ENCODE assay signal across 8 cellular contexts in genomic region chr4:89434364-89434988, GRCh38.
A peak's percentile ranks its signal among the peaks of the same experiment; 100 is the strongest.
DNase-seq lines count a peak whose midpoint lies in the region; ATAC-seq and TF ChIP-seq lines count a peak whose summit lies in the region.

No MANE protein-coding gene starts in this region.

- H3K9me2 ChIP-seq in OCI-LY7 (ENCODE audit: insufficient read depth, low read length): no peaks in the 10 kb centered on the region

- H3K9me3 ChIP-seq in DND-41 (ENCODE audit: insufficient read depth, low read length, severe bottlenecking): no peaks in the 10 kb centered on the region
- no peaks in the 10 kb centered on the region for H3K9me3 ChIP-seq in OCI-LY7 (ENCODE audit: low read length)

- H3K9ac ChIP-seq in DND-41 (ENCODE audit: low read depth, low read length): no peak overlapping the region

- BruUV-seq in OCI-LY7 (replicated peaks; lab: Mats Ljungman, UMichigan): no TSS peak

- H4K20me1 ChIP-seq in DND-41 (ENCODE audit: insufficient read depth, low read length) (no peaks in the 10 kb centered on the region), OCI-LY7 (ENCODE audit: insufficient read depth, low read length) (no peaks in the 10 kb centered on the region)

- intact Hi-C loops in OCI-LY7 (cut with micrococcal nuclease; ENCODE audit: unreplicated experiment): loop anchor here (1.0 to 2.0 kb wide), 4 partner anchors 136 to 275 kb away; no protein-coding TSS in a partner anchor

- H3K4me3 ChIP-seq in DND-41 (ENCODE audit: low read depth in 1 of 2, low read length in 2 of 2) (no peak overlapping the region), OCI-LY7 (ENCODE audit: low read depth, low read length, poor library complexity, severe bottlenecking) (no peak overlapping the region)

- no peak overlapping the region for H3K27ac ChIP-seq in DND-41 (ENCODE audit: low read length)
- H3K27ac ChIP-seq in OCI-LY7 (ENCODE audit: low read depth, low read length, poor library complexity, severe bottlenecking): no peak overlapping the region

- DNase-seq in DND-41 (peak; percentile 6), OCI-LY7 (ENCODE audit: low spot score) (peak; percentile 64), dermis blood vessel endothelial cell (peak; percentile 64), medulla oblongata (ENCODE audit: extremely low spot score) (peak; percentile 82), 8988T (no peak)
- no peak for DNase-seq in stimulated activated CD8-positive, alpha-beta memory T cell treated with anti-CD3 and anti-CD28 coated beads, Interleukin-4, amount 100 ng/mL, for 48 hours

- TF ChIP-seq CTCF in DND-41 (IDR thresholded peaks at IDR 0.05; ENCODE audit: borderline replicate concordance, extremely low read depth, low read length, poor library complexity, severe bottlenecking) (peak; percentile 76), OCI-LY7 (conservative IDR thresholded peaks at IDR 0.05; ENCODE audit: low read length) (peak; percentile 96)

- H2AFZ ChIP-seq in DND-41 (ENCODE audit: low read depth, low read length): no peak overlapping the region
- no peak overlapping the region for H2AFZ ChIP-seq in OCI-LY7 (ENCODE audit: low read length)

- H3K4me2 ChIP-seq in DND-41 (ENCODE audit: insufficient read depth, low read length) (no peak overlapping the region), OCI-LY7 (ENCODE audit: low read length) (no peak overlapping the region)

- H3K27me3 ChIP-seq in DND-41 (ENCODE audit: insufficient read depth, low read length, poor library complexity): no peaks in the 10 kb centered on the region

- ATAC-seq in DND-41 (ENCODE audit: insufficient read depth, low read depth): peak; percentile 70
- ATAC-seq in GM19468 (IDR thresholded peaks at IDR 0.05; ENCODE audit: extremely low read depth, unreplicated experiment): peak; percentile 44
- peak; percentile 80 for ATAC-seq in HG03558 (IDR thresholded peaks at IDR 0.05; ENCODE audit: extremely low read depth, unreplicated experiment)

- CTCF ChIA-PET in OCI-LY7 (lab: Charles Lee; ENCODE audit: unreplicated experiment): no interaction called here

- H3K79me2 ChIP-seq in DND-41 (ENCODE audit: insufficient read depth, low read length): no peaks in the 10 kb centered on the region
- H3K79me2 ChIP-seq in OCI-LY7 (ENCODE audit: insufficient read depth, low read depth, low read length): no peaks in the 10 kb centered on the region

- POLR2A ChIA-PET in OCI-LY7 (lab: Charles Lee): interaction anchor here (0.7 to 2.1 kb wide), 3 partner anchors 134 to 208 kb away, joined by 4 to 11 read pairs (median 6); no protein-coding TSS in a partner anchor

- H3K4me1 ChIP-seq in DND-41 (ENCODE audit: insufficient read depth, low read length): peaks cover 9% of the 10 kb centered on the region
- no peaks in the 10 kb centered on the region for H3K4me1 ChIP-seq in OCI-LY7 (ENCODE audit: insufficient read depth, low read length, poor library complexity, severe bottlenecking)

- H3K36me3 ChIP-seq in DND-41 (ENCODE audit: insufficient read depth, low read length) (no peaks in the 10 kb centered on the region), OCI-LY7 (ENCODE audit: insufficient read depth, low read length) (no peaks in the 10 kb centered on the region)

Comparison
In these comparisons a context has a peak if more than half of its experiments do, and no peak if none do; other contexts are left out.
1. DNase-seq: peak in DND-41 (single experiment), OCI-LY7 (single experiment), dermis blood vessel endothelial cell (single experiment) and medulla oblongata (single experiment); none in stimulated activated CD8-positive, alpha-beta memory T cell treated with anti-CD3 and anti-CD28 coated beads, Interleukin-4, amount 100 ng/mL, for 48 hours (single experiment) and 8988T (single experiment).
2. Peak in every context shown above with its lines, with median percentiles within 50 percentile points of each other: ATAC-seq.